Comparison of ENCODE assay signal across 19 cellular contexts in the genomic region with DNA sequence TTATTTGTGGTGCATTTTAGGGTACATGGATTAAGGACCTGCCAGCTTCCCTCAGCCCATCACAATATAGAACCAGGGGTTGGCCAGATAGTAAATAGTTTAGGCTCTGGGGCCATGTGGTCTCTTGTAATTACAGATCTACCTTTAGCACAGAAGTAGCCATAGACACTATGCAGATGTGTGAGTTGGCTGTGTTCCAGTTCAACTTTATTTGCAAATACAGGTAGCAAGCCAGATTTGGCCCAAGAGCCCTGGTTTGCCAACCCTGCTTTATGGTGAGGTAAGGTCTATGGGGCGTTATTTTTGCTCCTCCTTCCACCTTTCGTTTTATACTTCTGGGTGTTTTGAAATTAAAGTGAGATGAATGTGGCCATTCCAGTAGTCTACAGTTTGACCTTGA.
"Had no signal": no experiment of that assay in that cellular context is flagged by ENCODE, and none has a peak within 500 bp of the region (broad histone marks: within the 10 kb centered on the region; RNA-seq: fewer than 3 reads in every experiment).

No MANE protein-coding gene starts in this region.

- H3K27ac ChIP-seq: esophagus squamous epithelium, left ventricle myocardium inferior, psoas muscle, suprapubic skin, WERI-Rb-1 had no signal

- H3K27ac Mint-ChIP-seq: activated CD4-positive, alpha-beta memory T cell treated with anti-CD3 and anti-CD28 coated beads, Interleukin-2, amount 10 ng/mL, durations not matched to agents 7 days and 5 days; type B pancreatic cell had no signal

- H3K9me3 ChIP-seq: esophagus squamous epithelium, left ventricle myocardium inferior, psoas muscle, suprapubic skin had no signal

- H3K4me3 Mint-ChIP-seq: activated CD4-positive, alpha-beta memory T cell treated with anti-CD3 and anti-CD28 coated beads, Interleukin-2, amount 10 ng/mL, durations not matched to agents 7 days and 5 days; nephron; type B pancreatic cell had no signal

- ATAC-seq: activated naive CD4-positive, alpha-beta T cell treated with anti-CD3 and anti-CD28 coated beads, Interleukin-2, amount 50 U/mL, for 72 hours; sciatic nerve; stimulated activated naive CD8-positive, alpha-beta T cell treated with anti-CD3 and anti-CD28 coated beads, Interleukin-15, Interleukin-2, amounts not matched to agents 100 U/mL and 50 U/mL, for 24 hours had no signal

- DNase-seq: activated CD4-positive, alpha-beta memory T cell treated with anti-CD3 and anti-CD28 coated beads, Interleukin-2, amount 10 ng/mL, durations not matched to agents 7 days and 5 days; activated effector memory CD4-positive, alpha-beta T cell treated with anti-CD3 and anti-CD28 coated beads, Interleukin-2, amount 50 U/mL, for 16 hours; activated T-cell treated with anti-CD3 and anti-CD28 coated beads, Interleukin-2, amount 50 U/mL, for 48 hours; caudate nucleus; cortex of kidney; effector CD4-positive, alpha-beta T cell; esophagus squamous epithelium; hippocampal formation; left ventricle myocardium inferior; mesenchymal stem cell; occipital lobe; psoas muscle; stimulated activated naive CD8-positive, alpha-beta T cell treated with anti-CD3 and anti-CD28 coated beads, Interleukin-15, Interleukin-2, amounts not matched to agents 100 U/mL and 50 U/mL, for 24 hours; WERI-Rb-1 had no signal

- H3K27me3 Mint-ChIP-seq: activated CD4-positive, alpha-beta memory T cell treated with anti-CD3 and anti-CD28 coated beads, Interleukin-2, amount 10 ng/mL, durations not matched to agents 7 days and 5 days; type B pancreatic cell had no signal

- H3K4me3 ChIP-seq: esophagus squamous epithelium, left ventricle myocardium inferior, psoas muscle, suprapubic skin had no signal

- H3K27me3 ChIP-seq: esophagus squamous epithelium, suprapubic skin had no signal
